ENCODE assay signal across 29 cellular contexts in genomic region chr15:80925597-80926059, GRCh38.
DNase-seq lines count a peak whose midpoint lies in the region; ATAC-seq and TF ChIP-seq lines count a peak whose summit lies in the region.
"Had no signal": no experiment of that assay in that cellular context is flagged by ENCODE, and none has a peak within 500 bp of the region (broad histone marks: within the 10 kb centered on the region; RNA-seq: fewer than 3 reads in every experiment).

No MANE protein-coding gene starts in this region.

- H3K36me3 ChIP-seq in neuronal stem cell (replicated peaks in 1 of 2; ENCODE audit: control insufficient read depth in 2 of 2, insufficient read depth in 2 of 2, low read length in 2 of 2) (no peaks in the 10 kb centered on the region), Caco-2 (ENCODE audit: control insufficient read depth, insufficient read depth, low read length) (no peaks in the 10 kb centered on the region)
- H3K36me3 ChIP-seq: BLaER1 treated with 17β-estradiol and CSF1 and Interleukin-3, amounts not matched to agents 10 nM and 100 nM; colonic mucosa had no signal

- no peak overlapping the region for H3K4me3 Mint-ChIP-seq in Caco-2 (ENCODE audit: unreplicated experiment)
- H3K4me3 Mint-ChIP-seq: activated B cell treated with CpG ODN at 0.5 μM for 24 hours; activated naive CD8-positive, alpha-beta T cell treated with anti-CD3 and anti-CD28 coated beads for 36 hours; brain; naive thymus-derived CD8-positive, alpha-beta T cell had no signal

- no peak overlapping the region for H3K27ac ChIP-seq in neuronal stem cell (replicated peaks; ENCODE audit: low read length)
- H3K27ac ChIP-seq: BLaER1 treated with 17β-estradiol and CSF1 and Interleukin-3, amounts not matched to agents 10 nM and 100 nM; colonic mucosa; foreskin keratinocyte; hepatocyte; left lung; vagina had no signal

- H3K9me3 ChIP-seq in neuronal stem cell (replicated peaks in 1 of 2; ENCODE audit: control insufficient read depth in 2 of 2, insufficient read depth in 1 of 2, low read depth in 1 of 2, low read length in 2 of 2), result peaks cover 0 to 2% of the 10 kb centered on the region in 2 donors
- H3K9me3 ChIP-seq in Caco-2, result no peaks in the 10 kb centered on the region
- H3K9me3 ChIP-seq: BLaER1 treated with 17β-estradiol and CSF1 and Interleukin-3, amounts not matched to agents 10 nM and 100 nM; colonic mucosa; left lung; vagina had no signal

- H3K18ac ChIP-seq in neuronal stem cell (ENCODE audit: low read length), result no peak overlapping the region

- H3K27me3 ChIP-seq in neuronal stem cell (ENCODE audit: control insufficient read depth in 3 of 3, insufficient read depth in 3 of 3, low read depth in 1 of 3, low read length in 3 of 3) (no peaks in the 10 kb centered on the region), Caco-2 (replicated peaks; ENCODE audit: control insufficient read depth, insufficient read depth, low read length) (no peaks in the 10 kb centered on the region)
- H3K27me3 ChIP-seq: BLaER1 treated with 17β-estradiol and CSF1 and Interleukin-3, amounts not matched to agents 10 nM and 100 nM; colonic mucosa; foreskin keratinocyte; hepatocyte; left lung; vagina had no signal

- DNase-seq in DMS 273 (lab: John Stamatoyannopoulos, UW; ENCODE audit: unreplicated experiment) (peak; percentile 78), NCI-H1092 (lab: John Stamatoyannopoulos, UW) (peak; percentile 6), astrocyte of the cerebellum (ENCODE audit: low read depth) (peak; percentile 63), neuronal stem cell (ENCODE audit: low spot score) (no peak), Kasumi-1 (lab: John Stamatoyannopoulos, UW) (no peak), globus pallidus (ENCODE audit: low spot score) (no peak), Caco-2 (no peak)
- DNase-seq: ACHN; activated B cell treated with CpG ODN at 0.5 μM for 24 hours; activated CD4-positive, alpha-beta T cell treated with anti-CD3 and anti-CD28 coated beads, Interleukin-2, amount 50 U/mL, for 48 hours; activated naive CD8-positive, alpha-beta T cell treated with anti-CD3 and anti-CD28 coated beads for 36 hours; colonic mucosa; effector memory CD4-positive, alpha-beta T cell; foreskin keratinocyte; left lung; naive thymus-derived CD8-positive, alpha-beta T cell; NCI-H187 treated with DMSO at 0.1 percent for 48 hours; NCI-H2227 treated with DMSO at 0.1 percent for 48 hours; NCI-H748 treated with DMSO at 0.1 percent for 48 hours; retina; stimulated activated CD4-positive, alpha-beta T cell treated with anti-CD3 and anti-CD28 coated beads, Interleukin-4, amount 100 ng/mL, for 4 hours; stimulated activated naive CD4-positive, alpha-beta T cell; T1000 had no signal

- CTCF ChIA-PET in Caco-2 (lab: Charles Lee), result no interaction called here

- H3K4me1 Mint-ChIP-seq in Caco-2 (ENCODE audit: low read depth, unreplicated experiment), result no peaks in the 10 kb centered on the region
- H3K4me1 Mint-ChIP-seq: activated B cell treated with CpG ODN at 0.5 μM for 24 hours, brain had no signal

- no peaks in the 10 kb centered on the region for H3K4me1 ChIP-seq in neuronal stem cell (ENCODE audit: control insufficient read depth in 2 of 2, insufficient read depth in 1 of 2, low read depth in 1 of 2, low read length in 2 of 2)
- no peaks in the 10 kb centered on the region for H3K4me1 ChIP-seq in Caco-2
- H3K4me1 ChIP-seq: colonic mucosa, foreskin keratinocyte, left lung, vagina had no signal

- no TSS peak for BruUV-seq in Caco-2 (replicated peaks; lab: Mats Ljungman, UMichigan)

- no peaks in the 10 kb centered on the region for H3K79me1 ChIP-seq in neuronal stem cell (ENCODE audit: low read depth, low read length)

- no peak overlapping the region for H2AK5ac ChIP-seq in neuronal stem cell (ENCODE audit: low read depth, low read length)

- H3K4me3 ChIP-seq in astrocyte of the cerebellum (ENCODE audit: low read depth, low read length), result no peak overlapping the region
- no peak overlapping the region for H3K4me3 ChIP-seq in neuronal stem cell (ENCODE audit: low read length in 2 of 2)
- H3K4me3 ChIP-seq in Caco-2 (ENCODE audit: low read depth, low read length), result no peak overlapping the region
- H3K4me3 ChIP-seq: BLaER1 treated with 17β-estradiol and CSF1 and Interleukin-3, amounts not matched to agents 10 nM and 100 nM; colonic mucosa; hepatocyte; left lung; vagina had no signal

- no peak overlapping the region for H3K23ac ChIP-seq in neuronal stem cell (ENCODE audit: low read depth, low read length, poor library complexity)

- no peak overlapping the region for H3K14ac ChIP-seq in neuronal stem cell (ENCODE audit: low read length)

- no peak overlapping the region for H2BK12ac ChIP-seq in neuronal stem cell (ENCODE audit: low read length)

- H2AFZ ChIP-seq in neuronal stem cell (ENCODE audit: low read length), result no peak overlapping the region
- H2AFZ ChIP-seq: hepatocyte had no signal

- no peak overlapping the region for H2BK120ac ChIP-seq in neuronal stem cell (ENCODE audit: low read depth, low read length)

- in situ Hi-C loops in astrocyte of the cerebellum (cut with HindIII; ENCODE audit: low sequenced_read_pairs), result no loop called here

- no peak for TF ChIP-seq CTCF in astrocyte of the cerebellum (IDR thresholded peaks at IDR 0.05; ENCODE audit: low read depth, low read length, missing control alignments)
- no peak for TF ChIP-seq CTCF in Caco-2 (IDR thresholded peaks at IDR 0.05; ENCODE audit: insufficient read depth in 1 of 2, low read depth in 1 of 2, low read length in 1 of 2, severe bottlenecking in 1 of 2, unreplicated experiment in 1 of 2)

- no peaks in the 10 kb centered on the region for H3K9me3 Mint-ChIP-seq in Caco-2 (ENCODE audit: unreplicated experiment)
- H3K9me3 Mint-ChIP-seq: activated B cell treated with CpG ODN at 0.5 μM for 24 hours; activated naive CD8-positive, alpha-beta T cell treated with anti-CD3 and anti-CD28 coated beads for 36 hours; activated T-helper 2 cell treated with anti-CD3 and anti-CD28 coated beads, Interferon-gamma antibody, Interleukin-2, Interleukin-4, amounts not matched to agents 10 μg/mL and 5 μg/mL and 100 μg/mL, durations not matched to agents 14 hours and 24 hours and 36 hours; brain; naive thymus-derived CD8-positive, alpha-beta T cell had no signal

- no peaks in the 10 kb centered on the region for H3K27me3 Mint-ChIP-seq in Caco-2 (ENCODE audit: insufficient read depth, unreplicated experiment)
- H3K27me3 Mint-ChIP-seq: activated B cell treated with CpG ODN at 0.5 μM for 24 hours; activated naive CD8-positive, alpha-beta T cell treated with anti-CD3 and anti-CD28 coated beads for 36 hours; naive thymus-derived CD8-positive, alpha-beta T cell had no signal

- POLR2A ChIA-PET in Caco-2 (lab: Charles Lee), result no interaction called here

- no peak overlapping the region for H2BK15ac ChIP-seq in neuronal stem cell (ENCODE audit: low read length)

- H2BK5ac ChIP-seq in neuronal stem cell (ENCODE audit: low read length), result no peak overlapping the region

- intact Hi-C loops in Caco-2 (cut with micrococcal nuclease; ENCODE audit: unreplicated experiment), result no loop called here

- no peak overlapping the region for H4K91ac ChIP-seq in neuronal stem cell (ENCODE audit: low read depth, low read length, poor library complexity)

- no peak for ATAC-seq in activated CD4-positive, CD25-positive, alpha-beta regulatory T cell treated with anti-CD3 and anti-CD28 coated beads, Interleukin-2, amount 50 U/mL, for 24 hours
- ATAC-seq: foreskin keratinocyte; left lung; naive thymus-derived CD8-positive, alpha-beta T cell had no signal

- no peak overlapping the region for H4K8ac ChIP-seq in neuronal stem cell (ENCODE audit: low read depth, low read length)

- no CpG with 5 or more reads among the region's 17 CpGs for WGBS in neuronal stem cell (ENCODE audit: extremely low coverage in 2 of 2, insufficient read length in 2 of 2, insufficient replicate concordance in 1 of 2), 2 donors

- no peak overlapping the region for H3K4ac ChIP-seq in neuronal stem cell (ENCODE audit: low read length)

- H3K9ac ChIP-seq in neuronal stem cell (ENCODE audit: low read depth, low read length, poor library complexity), result peak overlapping the region; percentile 52
- H3K9ac ChIP-seq: BLaER1 treated with 17β-estradiol and CSF1 and Interleukin-3, amounts not matched to agents 10 nM and 100 nM had no signal

- H3K36me3 Mint-ChIP-seq in Caco-2 (ENCODE audit: insufficient read depth, unreplicated experiment), result no peaks in the 10 kb centered on the region

- no peak overlapping the region for H3K27ac Mint-ChIP-seq in Caco-2 (ENCODE audit: unreplicated experiment)
- H3K27ac Mint-ChIP-seq: activated B cell treated with CpG ODN at 0.5 μM for 24 hours; activated naive CD8-positive, alpha-beta T cell treated with anti-CD3 and anti-CD28 coated beads for 36 hours; activated T-helper 2 cell treated with anti-CD3 and anti-CD28 coated beads, Interferon-gamma antibody, Interleukin-2, Interleukin-4, amounts not matched to agents 10 μg/mL and 5 μg/mL and 100 μg/mL, durations not matched to agents 14 hours and 24 hours and 36 hours; brain had no signal

- no peak overlapping the region for H3K4me2 ChIP-seq in neuronal stem cell (ENCODE audit: insufficient read depth, low read length, poor library complexity, severe bottlenecking)
- H3K4me2 ChIP-seq: BLaER1 treated with 17β-estradiol and CSF1 and Interleukin-3, amounts not matched to agents 10 nM and 100 nM; hepatocyte had no signal

Comparison
In these comparisons a context has a peak if more than half of its experiments do, and no peak if none do; other contexts are left out.
1. DNase-seq: peak in DMS 273 (single experiment), NCI-H1092 (single experiment) and astrocyte of the cerebellum (single experiment); none in neuronal stem cell (single experiment), Kasumi-1 (0 of 2), globus pallidus (single experiment) and Caco-2 (0 of 2).